8 cellular contexts compared by ENCODE assay signal in genomic region chr3:195624603-195625568, GRCh38. TPM values are rescaled to one million over a fixed set of nuclear protein-coding genes. Genes with fewer than 3 reads are reported as not detected.
A peak's percentile ranks its signal among the peaks of the same experiment; 100 is the strongest.
DNase-seq lines count a peak whose midpoint lies in the region; ATAC-seq and TF ChIP-seq lines count a peak whose summit lies in the region.
"Not testable (repeated sequence)": the region's sequence is repeated elsewhere in the genome, so short reads cannot be mapped to it uniquely, and the experiment has no call there.

No MANE protein-coding gene starts in this region.

- not testable (repeated sequence) for TF ChIP-seq CTCF in lower lobe of right lung (IDR thresholded peaks at IDR 0.05)

- H3K4me1 Mint-ChIP-seq in activated CD4-positive, alpha-beta memory T cell treated with anti-CD3 and anti-CD28 coated beads for 36 hours (ENCODE audit: low read depth) = not testable (repeated sequence)
- H3K4me1 Mint-ChIP-seq in stimulated activated naive CD8-positive, alpha-beta T cell treated with anti-CD3 and anti-CD28 coated beads, Interleukin-15, amount 100 ng/mL, for 72 hours = peaks cover 58% of the 10 kb centered on the region

- peaks cover 11% of the 10 kb centered on the region for H3K4me1 ChIP-seq in HUES64 (ENCODE audit: insufficient read depth, low read length)
- not testable (repeated sequence) for H3K4me1 ChIP-seq in lower lobe of right lung

- POLR2A ChIA-PET in activated CD4-positive, alpha-beta memory T cell treated with anti-CD3 and anti-CD28 coated beads for 36 hours (lab: Charles Lee) = not testable (repeated sequence)

- H3K36me3 Mint-ChIP-seq in activated CD4-positive, alpha-beta memory T cell treated with anti-CD3 and anti-CD28 coated beads for 36 hours = not testable (repeated sequence)

- peak; percentile 70 for ATAC-seq in GM18520 (IDR thresholded peaks at IDR 0.05; ENCODE audit: unreplicated experiment)
- ATAC-seq in GM21526 (IDR thresholded peaks at IDR 0.05; ENCODE audit: low FRiP score, unreplicated experiment) = peak; percentile 79
- ATAC-seq in HG02943 (IDR thresholded peaks at IDR 0.05; ENCODE audit: low read depth, unreplicated experiment) = peak; percentile 75
- ATAC-seq in lower lobe of right lung = peak; percentile 92
- ATAC-seq in stimulated activated naive CD8-positive, alpha-beta T cell treated with anti-CD3 and anti-CD28 coated beads, Interleukin-15, amount 100 ng/mL, for 72 hours = peak; percentile 88

- H3K9ac ChIP-seq in HUES64 (ENCODE audit: low read depth, low read length) = not testable (repeated sequence)

- CTCF ChIA-PET in activated CD4-positive, alpha-beta memory T cell treated with anti-CD3 and anti-CD28 coated beads for 36 hours (lab: Charles Lee) = not testable (repeated sequence)

- peak overlapping the region; percentile 39 for H3K4me3 Mint-ChIP-seq in activated CD4-positive, alpha-beta memory T cell treated with anti-CD3 and anti-CD28 coated beads for 36 hours
- peak overlapping the region; percentile 71 to 88 for H3K4me3 Mint-ChIP-seq in stimulated activated naive CD8-positive, alpha-beta T cell treated with anti-CD3 and anti-CD28 coated beads, Interleukin-15, amount 100 ng/mL, for 72 hours

- not testable (repeated sequence) for H3K9me3 Mint-ChIP-seq in activated CD4-positive, alpha-beta memory T cell treated with anti-CD3 and anti-CD28 coated beads for 36 hours; stimulated activated naive CD8-positive, alpha-beta T cell treated with anti-CD3 and anti-CD28 coated beads, Interleukin-15, amount 100 ng/mL, for 72 hours

- not testable (repeated sequence) for H3K27ac Mint-ChIP-seq in activated CD4-positive, alpha-beta memory T cell treated with anti-CD3 and anti-CD28 coated beads for 36 hours
- peak overlapping the region in 1 of 2 donors; percentile 98 for H3K27ac Mint-ChIP-seq in stimulated activated naive CD8-positive, alpha-beta T cell treated with anti-CD3 and anti-CD28 coated beads, Interleukin-15, amount 100 ng/mL, for 72 hours

- H3K27me3 Mint-ChIP-seq in activated CD4-positive, alpha-beta memory T cell treated with anti-CD3 and anti-CD28 coated beads for 36 hours; stimulated activated naive CD8-positive, alpha-beta T cell treated with anti-CD3 and anti-CD28 coated beads, Interleukin-15, amount 100 ng/mL, for 72 hours: not testable (repeated sequence)

- intact Hi-C loops in activated CD4-positive, alpha-beta memory T cell treated with anti-CD3 and anti-CD28 coated beads for 36 hours (cut with micrococcal nuclease); lower lobe of right lung (cut with DNase I): not testable (repeated sequence)

- WGBS in HUES64 = 44% methylated on average over 11 of the region's 62 CpGs

- H3K27me3 ChIP-seq in HUES64 (ENCODE audit: insufficient read depth, low read length) = peaks cover 12% of the 10 kb centered on the region
- H3K27me3 ChIP-seq in lower lobe of right lung (ENCODE audit: low read depth) = peaks cover 12% of the 10 kb centered on the region

- H3K9me3 ChIP-seq in HUES64 (ENCODE audit: insufficient read depth, low read depth, low read length); lower lobe of right lung: not testable (repeated sequence)

- H3K36me3 ChIP-seq in HUES64 (ENCODE audit: insufficient read depth, low read length); lower lobe of right lung: not testable (repeated sequence)

- H3K4me3 ChIP-seq in HUES64 (ENCODE audit: low read length) = peak overlapping the region; percentile 32; the same call in 1 of the 2 replicates
- not testable (repeated sequence) for H3K4me3 ChIP-seq in lower lobe of right lung

- H3K27ac ChIP-seq in HUES64 (ENCODE audit: low read depth, low read length); lower lobe of right lung: not testable (repeated sequence)

- peak; percentile 31 for DNase-seq in activated CD4-positive, alpha-beta memory T cell treated with anti-CD3 and anti-CD28 coated beads for 36 hours
- DNase-seq in central memory CD4-positive, alpha-beta T cell = peak; percentile 23
- not testable (repeated sequence) for DNase-seq in lower lobe of right lung
- peak; percentile 66 for DNase-seq in stimulated activated naive CD8-positive, alpha-beta T cell treated with anti-CD3 and anti-CD28 coated beads, Interleukin-15, amount 100 ng/mL, for 72 hours

RNA-seq across cellular contexts. Expression of gene APOD, which starts 41.1 kb away (rescaled TPM):
- not detected for polyA plus RNA-seq in HUES64 (2013, experiment 1 of 2)
- polyA plus RNA-seq in HUES64 (2013, experiment 2 of 2) = not detected
- under 1 TPM; 0.48 to 0.59 TPM for total RNA-seq in activated CD4-positive, alpha-beta memory T cell treated with anti-CD3 and anti-CD28 coated beads for 36 hours
- 91.6 TPM for total RNA-seq in lower lobe of right lung

Comparison
In these comparisons a context has a peak if more than half of its experiments do, and no peak if none do; other contexts are left out.
1. RNA of gene APOD, which starts 41.1 kb away (total RNA-seq): 91.6 TPM in lower lobe of right lung (single experiment); 0.48 to 0.59 TPM in activated CD4-positive, alpha-beta memory T cell treated with anti-CD3 and anti-CD28 coated beads for 36 hours; every median in the first group is over 10 times any median in the second.
2. Peak in every context shown above with its lines, with median percentiles within 50 percentile points of each other: ATAC-seq.